17 cellular contexts compared by ENCODE assay signal in the genomic region with DNA sequence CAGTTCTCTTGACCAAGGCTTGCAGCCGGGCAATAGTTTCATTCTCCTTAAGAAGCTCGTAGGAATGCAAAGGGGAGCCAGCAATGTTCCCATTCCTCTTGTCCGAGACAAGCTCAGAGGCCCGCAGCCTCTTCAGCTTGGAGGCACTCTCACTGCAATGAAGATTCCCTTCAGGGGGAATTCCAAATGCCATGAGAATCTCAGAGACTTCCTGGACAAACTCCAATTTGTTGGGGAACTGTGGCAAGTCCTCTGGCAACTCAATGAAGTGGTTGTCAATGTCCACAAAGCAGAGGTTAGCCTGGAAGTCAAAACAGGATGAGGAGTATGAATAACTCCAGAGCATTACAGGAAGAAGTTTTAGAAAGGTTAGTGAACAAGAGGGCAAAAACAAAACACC.
DNase-seq lines count a peak whose midpoint lies in the region; ATAC-seq and TF ChIP-seq lines count a peak whose summit lies in the region.
"Had no signal": no experiment of that assay in that cellular context is flagged by ENCODE, and none has a peak within 500 bp of the region (broad histone marks: within the 10 kb centered on the region; RNA-seq: fewer than 3 reads in every experiment).

No MANE protein-coding gene starts in this region.

- no peaks in the 10 kb centered on the region for H3K9me3 ChIP-seq in adipocyte (ENCODE audit: control insufficient read depth, low read length)
- H3K9me3 ChIP-seq: psoas muscle, tibial nerve had no signal

- H3K4me1 ChIP-seq in adipocyte (ENCODE audit: control insufficient read depth, insufficient read depth, low read length), result peaks cover 12% of the 10 kb centered on the region
- H3K4me1 ChIP-seq: psoas muscle, tibial nerve had no signal

- peaks cover 63% of the 10 kb centered on the region for H3K36me3 ChIP-seq in adipocyte (ENCODE audit: control insufficient read depth, insufficient read depth, low read length, severe bottlenecking)

- no peak for TF ChIP-seq CTCF in fibroblast of the aortic adventitia (IDR thresholded peaks at IDR 0.05; ENCODE audit: insufficient read depth, low read length)

- no peak for ATAC-seq in HG02938 (IDR thresholded peaks at IDR 0.05; ENCODE audit: unreplicated experiment)
- ATAC-seq in HG03521 (IDR thresholded peaks at IDR 0.05; ENCODE audit: unreplicated experiment), result no peak
- ATAC-seq: activated T-cell treated with anti-CD3 and anti-CD28 coated beads, Interleukin-2, amount 50 U/mL, for 72 hours; K562; psoas muscle had no signal

- DNase-seq in ELR (ENCODE audit: low read depth), result peak; percentile 16
- peak; percentile 53 for DNase-seq in adipocyte (ENCODE audit: low read depth)
- peak; percentile 28 for DNase-seq in fibroblast of the aortic adventitia (ENCODE audit: low read depth)
- peak; percentile 41 for DNase-seq in renal cortical epithelial cell (ENCODE audit: low read depth)
- DNase-seq in hippocampal formation (lab: John Stamatoyannopoulos, UW), result no peak
- DNase-seq: activated CD4-positive, alpha-beta T cell treated with anti-CD3 and anti-CD28 coated beads, Interleukin-2, amount 50 U/mL, for 48 hours; activated T-cell treated with anti-CD3 and anti-CD28 coated beads, Interleukin-2, amount 50 U/mL, for 72 hours; anterior cingulate cortex; CD8-positive, alpha-beta memory T cell; NCI-H1417; NCI-H2227 treated with DMSO at 0.1 percent for 48 hours; psoas muscle; stimulated activated CD8-positive, alpha-beta memory T cell treated with anti-CD3 and anti-CD28 coated beads, Interleukin-4, amount 100 ng/mL, for 48 hours had no signal

- H3K4me3 ChIP-seq in adipocyte (ENCODE audit: low read length), result no peak overlapping the region
- H3K4me3 ChIP-seq in fibroblast of the aortic adventitia (ENCODE audit: low read depth, low read length), result no peak overlapping the region
- H3K4me3 ChIP-seq: K562, psoas muscle, tibial nerve had no signal

- H3K27me3 ChIP-seq in adipocyte (replicated peaks; ENCODE audit: control insufficient read depth, insufficient read depth, low read length), result no peaks in the 10 kb centered on the region
- H3K27me3 ChIP-seq: tibial nerve had no signal

- H3K9ac ChIP-seq in adipocyte (ENCODE audit: low read length), result no peak overlapping the region

Comparison
In these comparisons a context has a peak if more than half of its experiments do, and no peak if none do; other contexts are left out.
1. DNase-seq: peak in ELR (single experiment), adipocyte (single experiment), fibroblast of the aortic adventitia (single experiment) and renal cortical epithelial cell (single experiment); none in hippocampal formation (0 of 2).